In genomic region chr14:105837349-105838063, GRCh38 we compare ENCODE assay signal across 26 cellular contexts.
"Had no signal": no experiment of that assay in that cellular context is flagged by ENCODE, and none has a peak within 500 bp of the region (broad histone marks: within the 10 kb centered on the region; RNA-seq: fewer than 3 reads in every experiment).

No MANE protein-coding gene starts in this region.

- DNase-seq: activated CD4-positive, alpha-beta memory T cell treated with anti-CD3 and anti-CD28 coated beads for 36 hours; activated CD4-positive, CD25-positive, alpha-beta regulatory T cell treated with anti-CD3 and anti-CD28 coated beads, Interleukin-2, amount 50 U/mL, for 72 hours; activated CD8-positive, alpha-beta memory T cell treated with anti-CD3 and anti-CD28 coated beads, Interleukin-2, amount 50 U/mL, for 4 hours; activated gamma-delta T cell treated with Interleukin-2 at 50 U/mL for 16 hours; activated naive CD4-positive, alpha-beta T cell treated with anti-CD3 and anti-CD28 coated beads, Interleukin-2, amount 50 U/mL, for 16 hours; activated T-cell treated with anti-CD3 and anti-CD28 coated beads, Interleukin-2, amount 50 U/mL, for 1 hour; endodermal cell; foreskin fibroblast; heart left ventricle; hypothalamus; immature natural killer cell; kidney glomerular epithelial cell; lower lobe of right lung; mesenchymal stem cell; right cardiac atrium; spleen; stimulated activated CD4-positive, alpha-beta T cell treated with anti-CD3 and anti-CD28 coated beads, Interleukin-2, amount 100 ng/mL, for 48 hours; WERI-Rb-1 had no signal

- H3K36me3 Mint-ChIP-seq: activated CD4-positive, alpha-beta memory T cell treated with anti-CD3 and anti-CD28 coated beads for 36 hours; immature natural killer cell; natural killer cell treated with Interleukin-12 subunit alpha and Interleukin-12 subunit beta and Interleukin-15 and Interleukin-18, amount 100 ng/mL, for 72 hours; type B pancreatic cell had no signal

- ATAC-seq: esophagus mucosa; heart left ventricle; left lobe of liver; lower lobe of right lung; natural killer cell treated with Interleukin-12 subunit alpha and Interleukin-12 subunit beta and Interleukin-15 and Interleukin-18, amount 100 ng/mL, for 72 hours; right cardiac atrium had no signal

- H3K27ac Mint-ChIP-seq: activated CD4-positive, alpha-beta memory T cell treated with anti-CD3 and anti-CD28 coated beads for 36 hours; activated CD4-positive, alpha-beta T cell treated with anti-CD3 and anti-CD28 coated beads, Interleukin-2, amount 10 ng/mL, durations not matched to agents 24 days and 14 days; dendritic cell treated with granulocyte-macrophage colony-stimulating factor and Interleukin-4, amounts not matched to agents 40 ng/mL and 50 ng/mL, for 4 days; endodermal cell; immature natural killer cell; natural killer cell treated with Interleukin-12 subunit alpha and Interleukin-12 subunit beta and Interleukin-15 and Interleukin-18, amount 100 ng/mL, for 72 hours; stimulated activated naive CD8-positive, alpha-beta T cell treated with anti-CD3 and anti-CD28 coated beads, Interleukin-15, Interleukin-2, amounts not matched to agents 100 ng/mL and 50 ng/mL, for 24 hours; type B pancreatic cell had no signal

- H3K4me3 Mint-ChIP-seq: activated CD4-positive, alpha-beta memory T cell treated with anti-CD3 and anti-CD28 coated beads for 36 hours; activated CD4-positive, alpha-beta T cell treated with anti-CD3 and anti-CD28 coated beads, Interleukin-2, amount 10 ng/mL, durations not matched to agents 24 days and 14 days; central memory CD8-positive, alpha-beta T cell; dendritic cell treated with granulocyte-macrophage colony-stimulating factor and Interleukin-4, amounts not matched to agents 40 ng/mL and 50 ng/mL, for 4 days; endodermal cell; immature natural killer cell; natural killer cell treated with Interleukin-12 subunit alpha and Interleukin-12 subunit beta and Interleukin-15 and Interleukin-18, amount 100 ng/mL, for 72 hours; stimulated activated naive CD8-positive, alpha-beta T cell treated with anti-CD3 and anti-CD28 coated beads, Interleukin-15, Interleukin-2, amounts not matched to agents 100 ng/mL and 50 ng/mL, for 24 hours; type B pancreatic cell had no signal

- H3K4me1 Mint-ChIP-seq: activated CD4-positive, alpha-beta T cell treated with anti-CD3 and anti-CD28 coated beads, Interleukin-2, amount 10 ng/mL, durations not matched to agents 24 days and 14 days; central memory CD8-positive, alpha-beta T cell; endodermal cell had no signal

- H3K9me3 Mint-ChIP-seq: activated CD4-positive, alpha-beta memory T cell treated with anti-CD3 and anti-CD28 coated beads for 36 hours; activated CD4-positive, alpha-beta T cell treated with anti-CD3 and anti-CD28 coated beads, Interleukin-2, amount 10 ng/mL, durations not matched to agents 24 days and 14 days; central memory CD8-positive, alpha-beta T cell; dendritic cell treated with granulocyte-macrophage colony-stimulating factor and Interleukin-4, amounts not matched to agents 40 ng/mL and 50 ng/mL, for 4 days; immature natural killer cell; natural killer cell treated with Interleukin-12 subunit alpha and Interleukin-12 subunit beta and Interleukin-15 and Interleukin-18, amount 100 ng/mL, for 72 hours; stimulated activated naive CD8-positive, alpha-beta T cell treated with anti-CD3 and anti-CD28 coated beads, Interleukin-15, Interleukin-2, amounts not matched to agents 100 ng/mL and 50 ng/mL, for 24 hours had no signal

- H3K27me3 Mint-ChIP-seq: dendritic cell treated with granulocyte-macrophage colony-stimulating factor and Interleukin-4, amounts not matched to agents 40 ng/mL and 50 ng/mL, for 4 days; stimulated activated naive CD8-positive, alpha-beta T cell treated with anti-CD3 and anti-CD28 coated beads, Interleukin-15, Interleukin-2, amounts not matched to agents 100 ng/mL and 50 ng/mL, for 24 hours; type B pancreatic cell had no signal
